Comparison of ENCODE assay signal across 9 cellular contexts in the genomic region with DNA sequence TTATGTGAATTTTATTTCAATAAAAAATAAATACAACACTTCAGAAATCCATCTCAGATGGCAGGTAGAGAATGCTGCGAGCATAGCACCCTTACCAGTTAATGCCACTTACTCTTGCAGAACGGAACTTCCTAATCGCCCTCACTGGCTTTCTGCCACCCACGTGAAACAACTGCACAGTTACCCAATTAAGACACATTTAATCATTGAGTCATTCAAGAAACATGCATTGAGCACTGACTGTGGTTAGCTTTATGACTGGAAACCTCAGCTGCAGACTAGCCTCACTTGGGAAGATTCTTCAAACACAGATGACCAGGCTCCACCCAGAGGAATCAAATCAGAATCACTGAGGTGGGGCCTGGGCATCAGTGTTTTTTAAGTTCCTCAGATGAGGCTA. TPM values are rescaled to one million over a fixed set of nuclear protein-coding genes. Genes with fewer than 3 reads are reported as not detected.
DNase-seq lines count a peak whose midpoint lies in the region; ATAC-seq, FAIRE-seq and TF ChIP-seq lines count a peak whose summit lies in the region.
"Had no signal": no experiment of that assay in that cellular context is flagged by ENCODE, and none has a peak within 500 bp of the region (broad histone marks: within the 10 kb centered on the region; RNA-seq: fewer than 3 reads in every experiment).

No MANE protein-coding gene starts in this region.

- no peaks in the 10 kb centered on the region for H3K9me3 ChIP-seq in gastrocnemius medialis

- TF ChIP-seq POLR2A in gastrocnemius medialis (IDR thresholded peaks at IDR 0.05), result peak; percentile 52 to 68

- ATAC-seq in GM19468 (IDR thresholded peaks at IDR 0.05; ENCODE audit: extremely low read depth, unreplicated experiment) (peak; percentile 47), gastrocnemius medialis (peak; percentile 95), GM19395 (IDR thresholded peaks at IDR 0.05; ENCODE audit: unreplicated experiment) (no peak), GM21576 (IDR thresholded peaks at IDR 0.05; ENCODE audit: unreplicated experiment) (no peak)

- peak overlapping the region; percentile 83 to 99 (median 97) for H3K27ac ChIP-seq in gastrocnemius medialis
- H3K27ac ChIP-seq: cardiac muscle cell had no signal

- TF ChIP-seq CTCF in AG09319 (IDR thresholded peaks at IDR 0.05; ENCODE audit: low read depth, low read length) (no peak), bronchial epithelial cell (IDR thresholded peaks at IDR 0.05; ENCODE audit: insufficient read depth, low read length, severe bottlenecking) (no peak), gastrocnemius medialis (IDR thresholded peaks at IDR 0.05 in 4 of 5, conservative IDR thresholded peaks at IDR 0.05 in 1 of 5) (peak in 3 of 5 experiments; percentile 23 to 29 (median 28))

- H3K36me3 ChIP-seq in bronchial epithelial cell (ENCODE audit: control insufficient read depth, insufficient read depth, low read length), result no peaks in the 10 kb centered on the region
- H3K36me3 ChIP-seq in gastrocnemius medialis, result no peaks in the 10 kb centered on the region
- H3K36me3 ChIP-seq: cardiac muscle cell had no signal

- H3K4me1 ChIP-seq in gastrocnemius medialis, result peaks cover 13 to 19% of the 10 kb centered on the region in 2 donors

- FAIRE-seq in bronchial epithelial cell (lab: Jason Lieb, UNC), result peak; percentile 98

- H3K27me3 ChIP-seq in bronchial epithelial cell (ENCODE audit: control insufficient read depth, insufficient read depth, low read length) (no peaks in the 10 kb centered on the region), gastrocnemius medialis (no peaks in the 10 kb centered on the region)
- H3K27me3 ChIP-seq: cardiac muscle cell had no signal

- intact Hi-C loops in gastrocnemius medialis (cut with DNase I; ENCODE audit: low total_unique reads), result loop anchor here (10.0 kb wide), 2 partner anchors 766 to 1086 kb away; a partner anchor contains a TSS

- in situ Hi-C loops in gastrocnemius medialis (cut with MboI; ENCODE audit: low sequenced_read_pairs in 4 of 4), result loop anchor here in 2 of 4 donors (10.0 to 25.0 kb wide), 2 partner anchors 176 to 244 kb away; no protein-coding TSS in a partner anchor

- DNase-seq in AG09319 (ENCODE audit: extremely low read depth, low read depth) (peak; percentile 80), NCI-H1436 treated with DMSO at 0.1 percent for 48 hours (lab: John Stamatoyannopoulos, UW) (peak; percentile 46), bronchial epithelial cell (ENCODE audit: low read depth) (peak; percentile 99), gastrocnemius medialis (peak; percentile 90 to 96), pons (ENCODE audit: low spot score) (no peak)

- H3K4me3 ChIP-seq in bronchial epithelial cell (ENCODE audit: low read depth, low read length) (no peak overlapping the region), gastrocnemius medialis (no peak overlapping the region)
- H3K4me3 ChIP-seq: cardiac muscle cell had no signal

RNA-seq across cellular contexts. Expression of a gene that starts 5.6 kb away (rescaled TPM):
- total RNA-seq in bronchial epithelial cell (24.0 and 38.8 TPM in 2 replicates), gastrocnemius medialis (100 to 1,000 TPM; 239 to 437 (median 395) TPM)

RNA-seq across cellular contexts. Expression of a gene that starts 23.4 kb away (rescaled TPM):
- total RNA-seq in bronchial epithelial cell, result 1.1 and 1.7 TPM in 2 replicates
- 1 to 10 TPM; 1.7 to 5.2 (median 2.1) TPM for total RNA-seq in gastrocnemius medialis

Comparison
In these comparisons a context has a peak if more than half of its experiments do, and no peak if none do; other contexts are left out.
1. CTCF ChIP-seq: peak in gastrocnemius medialis (3 of 5); none in AG09319 (single experiment) and bronchial epithelial cell (single experiment).
2. ATAC-seq: peak in GM19468 (single experiment) and gastrocnemius medialis (2 of 2); none in GM19395 (single experiment) and GM21576 (single experiment).